In genomic region chr1:37479255-37480124, GRCh38 we compare ENCODE assay signal across 1 cellular context.
TF ChIP-seq lines count a peak whose summit lies in the region.

No MANE protein-coding gene starts in this region.

TF ChIP-seq in HEK293, 187 proteins besides CTCF, POLR2A, EP300 and RAD21 (continued from another document):
- TF ChIP-seq ZBTB6 (tag by site-specific recombination; IDR thresholded peaks at IDR 0.05) = peak; percentile 62
- peak; percentile 48; the same call in 1 of the 2 replicates for TF ChIP-seq ZNF398 (tag by site-specific recombination; IDR thresholded peaks at IDR 0.05)
- no peak for TF ChIP-seq ZNF24 (tag by site-specific recombination; IDR thresholded peaks at IDR 0.05)
- TF ChIP-seq GLIS2 (tag by site-specific recombination; IDR thresholded peaks at IDR 0.05) = peak; percentile 85
- TF ChIP-seq ZFP69B (tag by site-specific recombination; IDR thresholded peaks at IDR 0.05) = peak; percentile 91
- TF ChIP-seq KLF1 (tag by site-specific recombination; IDR thresholded peaks at IDR 0.05) = peak; percentile 70
- TF ChIP-seq ZFHX2 (tag by site-specific recombination; conservative IDR thresholded peaks at IDR 0.05) = peak; percentile 95
- TF ChIP-seq ZBTB11 (tag by site-specific recombination; conservative IDR thresholded peaks at IDR 0.05; ENCODE audit: low read depth) = peak; percentile 28; the same call in 1 of the 2 replicates
- TF ChIP-seq ZNF692 (tag by site-specific recombination; IDR thresholded peaks at IDR 0.05) = peak; percentile 82
- 0 out of 2 replicates have a peak, but pooled peaks have one; percentile 31 for TF ChIP-seq ZBTB17 (tag by site-specific recombination; IDR thresholded peaks at IDR 0.05)
- TF ChIP-seq ZNF626 (tag by site-specific recombination; IDR thresholded peaks at IDR 0.05) = no peak
- TF ChIP-seq PATZ1 (tag by site-specific recombination; IDR thresholded peaks at IDR 0.05) = peak; percentile 86
- peak; percentile 89 for TF ChIP-seq KLF17 (tag by site-specific recombination; IDR thresholded peaks at IDR 0.05)
- TF ChIP-seq ZEB2 (tag by site-specific recombination; IDR thresholded peaks at IDR 0.05) = 0 out of 2 replicates have a peak, but pooled peaks have one; percentile 50
- TF ChIP-seq ZBTB10 (tag by site-specific recombination; IDR thresholded peaks at IDR 0.05) = no peak
- peak; percentile 39; the same call in 1 of the 2 replicates for TF ChIP-seq SCRT2 (tag by site-specific recombination; IDR thresholded peaks at IDR 0.05)
- 0 out of 2 replicates have a peak, but pooled peaks have one; percentile 44 for TF ChIP-seq ZFP37 (tag by site-specific recombination; IDR thresholded peaks at IDR 0.05)
- TF ChIP-seq KLF8 (tag by site-specific recombination; IDR thresholded peaks at IDR 0.05) = peak; percentile 53
- TF ChIP-seq GLIS1 (tag by site-specific recombination; IDR thresholded peaks at IDR 0.05) = peak; percentile 96
- peak; percentile 93 for TF ChIP-seq EGR2 (tag by site-specific recombination; IDR thresholded peaks at IDR 0.05; ENCODE audit: low read depth)
